1 cellular context compared by ENCODE assay signal in the genomic region with DNA sequence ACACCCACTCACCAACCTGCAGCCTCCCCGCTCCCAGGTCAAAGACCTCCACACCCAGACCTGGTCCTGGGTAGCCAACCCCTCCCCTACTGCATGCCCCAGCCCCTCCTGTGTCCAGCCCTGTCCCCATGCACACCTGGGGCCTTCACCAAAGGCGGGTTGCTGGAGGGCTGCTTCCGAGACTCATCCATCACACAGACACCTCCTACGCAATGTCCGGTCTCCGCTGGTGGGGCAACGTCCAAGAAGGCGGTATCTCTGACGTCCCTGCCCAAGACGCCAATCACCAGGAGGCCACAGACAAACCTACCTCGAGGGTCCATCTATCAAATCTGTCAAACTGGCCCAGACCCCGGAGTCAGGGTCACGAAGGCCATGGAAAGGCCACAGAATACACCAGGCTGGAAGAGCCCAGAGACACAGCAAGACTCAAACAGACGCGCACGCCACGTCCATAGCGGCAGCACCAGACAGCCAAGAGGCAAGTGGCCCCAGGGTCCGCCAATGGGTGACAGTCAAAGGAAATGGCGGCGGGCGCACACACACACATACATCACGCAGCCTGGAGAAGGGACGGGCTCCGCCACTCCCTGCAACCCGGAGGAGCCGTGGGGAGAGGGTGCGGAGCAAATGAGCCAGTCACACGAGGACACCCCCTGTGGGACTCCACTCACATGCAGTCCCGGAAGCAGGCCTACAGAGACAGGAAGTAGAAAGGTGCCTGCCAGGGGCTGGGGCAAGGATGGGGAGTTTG.
TF ChIP-seq lines count a peak whose summit lies in the region.

No MANE protein-coding gene starts in this region.

TF ChIP-seq in SK-N-SH, 30 proteins besides CTCF, POLR2A, EP300 and RAD21 (continued from another document):
- TF ChIP-seq CHD2 (IDR thresholded peaks at IDR 0.05; ENCODE audit: low read length, partially characterized antibody) (no peak), EZH2phosphoT487 (IDR thresholded peaks at IDR 0.05; ENCODE audit: borderline replicate concordance, low read depth) (no peak), NFIC (IDR thresholded peaks at IDR 0.05; ENCODE audit: borderline replicate concordance) (no peak), RXRA (IDR thresholded peaks at IDR 0.05; ENCODE audit: borderline replicate concordance, low read depth) (no peak), YY1 (IDR thresholded peaks at IDR 0.05; ENCODE audit: low read depth) (no peak), TCF12 (IDR thresholded peaks at IDR 0.05) (no peak), TEAD4 (IDR thresholded peaks at IDR 0.05; ENCODE audit: borderline replicate concordance, insufficient read depth) (no peak), GATA2 (CRISPR knock-in tag; IDR thresholded peaks at IDR 0.05) (no peak)
- TF ChIP-seq, protein P1, sequence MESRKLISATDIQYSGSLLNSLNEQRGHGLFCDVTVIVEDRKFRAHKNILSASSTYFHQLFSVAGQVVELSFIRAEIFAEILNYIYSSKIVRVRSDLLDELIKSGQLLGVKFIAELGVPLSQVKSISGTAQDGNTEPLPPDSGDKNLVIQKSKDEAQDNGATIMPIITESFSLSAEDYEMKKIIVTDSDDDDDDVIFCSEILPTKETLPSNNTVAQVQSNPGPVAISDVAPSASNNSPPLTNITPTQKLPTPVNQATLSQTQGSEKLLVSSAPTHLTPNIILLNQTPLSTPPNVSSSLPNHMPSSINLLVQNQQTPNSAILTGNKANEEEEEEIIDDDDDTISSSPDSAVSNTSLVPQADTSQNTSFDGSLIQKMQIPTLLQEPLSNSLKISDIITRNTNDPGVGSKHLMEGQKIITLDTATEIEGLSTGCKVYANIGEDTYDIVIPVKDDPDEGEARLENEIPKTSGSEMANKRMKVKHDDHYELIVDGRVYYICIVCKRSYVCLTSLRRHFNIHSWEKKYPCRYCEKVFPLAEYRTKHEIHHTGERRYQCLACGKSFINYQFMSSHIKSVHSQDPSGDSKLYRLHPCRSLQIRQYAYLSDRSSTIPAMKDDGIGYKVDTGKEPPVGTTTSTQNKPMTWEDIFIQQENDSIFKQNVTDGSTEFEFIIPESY (IDR thresholded peaks at IDR 0.05; ENCODE audit: borderline replicate concordance, low read depth) = no peak
